Comparison of ENCODE assay signal across 26 cellular contexts in genomic region chr1:22101995-22102394, GRCh38. TPM values are rescaled to one million over a fixed set of nuclear protein-coding genes. Genes with fewer than 3 reads are reported as not detected.
DNase-seq lines count a peak whose midpoint lies in the region; ATAC-seq lines count a peak whose summit lies in the region.
"Had no signal": no experiment of that assay in that cellular context is flagged by ENCODE, and none has a peak within 500 bp of the region (broad histone marks: within the 10 kb centered on the region; RNA-seq: fewer than 3 reads in every experiment).

No MANE protein-coding gene starts in this region.

- H3K9me3 Mint-ChIP-seq in activated CD4-positive, alpha-beta memory T cell treated with anti-CD3 and anti-CD28 coated beads for 36 hours, result no peaks in the 10 kb centered on the region
- no peaks in the 10 kb centered on the region for H3K9me3 Mint-ChIP-seq in activated CD4-positive, alpha-beta memory T cell treated with anti-CD3 and anti-CD28 coated beads, Interleukin-2, amount 10 ng/mL, durations not matched to agents 7 days and 5 days
- no peaks in the 10 kb centered on the region for H3K9me3 Mint-ChIP-seq in memory B cell
- H3K9me3 Mint-ChIP-seq: CD8-positive, alpha-beta memory T cell had no signal

- no peak for DNase-seq in activated CD4-positive, alpha-beta memory T cell treated with anti-CD3 and anti-CD28 coated beads for 36 hours
- DNase-seq in activated CD4-positive, alpha-beta memory T cell treated with anti-CD3 and anti-CD28 coated beads, Interleukin-2, amount 10 ng/mL, durations not matched to agents 7 days and 5 days, result no peak
- DNase-seq in T-helper 17 cell (no peak), memory B cell (ENCODE audit: low spot score in 2 of 2) (no peak), inferior parietal cortex (ENCODE audit: extremely low spot score) (no peak), SIG-M5 treated with dmso at 0.1 percent for 504 hours (lab: John Stamatoyannopoulos, UW; ENCODE audit: unreplicated experiment) (no peak), iPS-NIHi7 (ENCODE audit: extremely low spot score) (no peak)
- DNase-seq: 8988T; Calu3; CD8-positive, alpha-beta memory T cell; DMS153; GM23248; MG63; NCI-H1417; NCI-H1694 treated with DMSO at 0.1 percent for 48 hours; NCI-H2081 treated with DMSO at 0.1 percent for 48 hours; NCI-H2171 treated with DMSO at 0.1 percent for 48 hours; NCI-H524 treated with DMSO at 0.1 percent for 48 hours; NCI-H82; Peyer's patch had no signal

- CTCF ChIA-PET in activated CD4-positive, alpha-beta memory T cell treated with anti-CD3 and anti-CD28 coated beads for 36 hours (lab: Charles Lee), result interaction anchor here (1.7 kb wide), 1 partner anchor 9 kb away, joined by 7 read pairs; no protein-coding TSS in a partner anchor
- CTCF ChIA-PET in activated CD4-positive, alpha-beta memory T cell treated with anti-CD3 and anti-CD28 coated beads, Interleukin-2, amount 10 ng/mL, durations not matched to agents 7 days and 5 days (lab: Charles Lee), result interaction anchor here (1.3 kb wide), 1 partner anchor 30 kb away, joined by 3 read pairs; no protein-coding TSS in a partner anchor

- no peaks in the 10 kb centered on the region for H3K27me3 Mint-ChIP-seq in activated CD4-positive, alpha-beta memory T cell treated with anti-CD3 and anti-CD28 coated beads for 36 hours
- no peaks in the 10 kb centered on the region for H3K27me3 Mint-ChIP-seq in activated CD4-positive, alpha-beta memory T cell treated with anti-CD3 and anti-CD28 coated beads, Interleukin-2, amount 10 ng/mL, durations not matched to agents 7 days and 5 days
- H3K27me3 Mint-ChIP-seq in T-helper 17 cell (no peaks in the 10 kb centered on the region), memory B cell (no peaks in the 10 kb centered on the region)

- POLR2A ChIA-PET in activated CD4-positive, alpha-beta memory T cell treated with anti-CD3 and anti-CD28 coated beads for 36 hours (lab: Charles Lee), result interaction anchor here (2.6 kb wide), 1 partner anchor 48 kb away, joined by 11 read pairs; the partner anchor contains the start of gene CDC42
- POLR2A ChIA-PET in activated CD4-positive, alpha-beta memory T cell treated with anti-CD3 and anti-CD28 coated beads, Interleukin-2, amount 10 ng/mL, durations not matched to agents 7 days and 5 days (lab: Charles Lee), result interaction anchor here (1.1 to 1.9 kb wide), 5 partner anchors 9 to 77 kb away, joined by 3 to 11 read pairs (median 5); partner anchors contain the start of gene CDC42

- H3K4me3 Mint-ChIP-seq in activated CD4-positive, alpha-beta memory T cell treated with anti-CD3 and anti-CD28 coated beads for 36 hours, result no peak overlapping the region
- H3K4me3 Mint-ChIP-seq in activated CD4-positive, alpha-beta memory T cell treated with anti-CD3 and anti-CD28 coated beads, Interleukin-2, amount 10 ng/mL, durations not matched to agents 7 days and 5 days, result no peak overlapping the region
- no peak overlapping the region for H3K4me3 Mint-ChIP-seq in T-helper 17 cell
- no peak overlapping the region for H3K4me3 Mint-ChIP-seq in memory B cell
- H3K4me3 Mint-ChIP-seq: CD8-positive, alpha-beta memory T cell had no signal

- peak overlapping the region; percentile 49 for H3K27ac Mint-ChIP-seq in activated CD4-positive, alpha-beta memory T cell treated with anti-CD3 and anti-CD28 coated beads for 36 hours
- no peak overlapping the region for H3K27ac Mint-ChIP-seq in activated CD4-positive, alpha-beta memory T cell treated with anti-CD3 and anti-CD28 coated beads, Interleukin-2, amount 10 ng/mL, durations not matched to agents 7 days and 5 days
- H3K27ac Mint-ChIP-seq in T-helper 17 cell (peak overlapping the region; percentile 91), memory B cell (peak overlapping the region; percentile 91)

- ATAC-seq in T-helper 17 cell, result no peak
- no peak for ATAC-seq in memory B cell (ENCODE audit: low read depth)
- ATAC-seq: HepG2, K562 had no signal

- intact Hi-C loops in activated CD4-positive, alpha-beta memory T cell treated with anti-CD3 and anti-CD28 coated beads for 36 hours (cut with micrococcal nuclease), result no loop called here

- H3K36me3 Mint-ChIP-seq in activated CD4-positive, alpha-beta memory T cell treated with anti-CD3 and anti-CD28 coated beads for 36 hours, result peaks cover 52% of the 10 kb centered on the region
- peaks cover 78% of the 10 kb centered on the region for H3K36me3 Mint-ChIP-seq in activated CD4-positive, alpha-beta memory T cell treated with anti-CD3 and anti-CD28 coated beads, Interleukin-2, amount 10 ng/mL, durations not matched to agents 7 days and 5 days (ENCODE audit: low read depth)
- H3K36me3 Mint-ChIP-seq in T-helper 17 cell (ENCODE audit: low read depth) (peaks cover 2% of the 10 kb centered on the region), memory B cell (peaks cover 19% of the 10 kb centered on the region)

- H3K4me1 Mint-ChIP-seq in activated CD4-positive, alpha-beta memory T cell treated with anti-CD3 and anti-CD28 coated beads for 36 hours (ENCODE audit: low read depth), result peaks cover 72% of the 10 kb centered on the region
- H3K4me1 Mint-ChIP-seq in activated CD4-positive, alpha-beta memory T cell treated with anti-CD3 and anti-CD28 coated beads, Interleukin-2, amount 10 ng/mL, durations not matched to agents 7 days and 5 days, result peaks cover 76% of the 10 kb centered on the region
- H3K4me1 Mint-ChIP-seq in T-helper 17 cell, result peaks cover 63% of the 10 kb centered on the region
- H3K4me1 Mint-ChIP-seq in memory B cell, result peaks cover 51% of the 10 kb centered on the region

- no peaks in the 10 kb centered on the region for H3K9me3 ChIP-seq in T-helper 17 cell (ENCODE audit: control insufficient read depth, low read length, poor library complexity, severe bottlenecking)
- H3K9me3 ChIP-seq: BLaER1 treated with 17β-estradiol and CSF1 and Interleukin-3, amounts not matched to agents 10 nM and 100 nM; HAP-1; MG63; Peyer's patch had no signal

RNA-seq across cellular contexts. Expression of gene WNT4, which starts 40.9 kb away (rescaled TPM):
- not detected for total RNA-seq in activated CD4-positive, alpha-beta memory T cell treated with anti-CD3 and anti-CD28 coated beads for 36 hours
- not detected for total RNA-seq in activated CD4-positive, alpha-beta memory T cell treated with anti-CD3 and anti-CD28 coated beads, Interleukin-2, amount 10 ng/mL, durations not matched to agents 7 days and 5 days
- not detected for total RNA-seq in T-helper 17 cell
- total RNA-seq: CD8-positive, alpha-beta memory T cell; HepG2; K562; LHCN-M2; OCI-LY7 had no signal

RNA-seq across cellular contexts. Expression of gene CDC42, which starts 49.5 kb away (rescaled TPM):
- 100 to 1,000 TPM; 310 to 314 TPM for total RNA-seq in activated CD4-positive, alpha-beta memory T cell treated with anti-CD3 and anti-CD28 coated beads for 36 hours
- total RNA-seq in activated CD4-positive, alpha-beta memory T cell treated with anti-CD3 and anti-CD28 coated beads, Interleukin-2, amount 10 ng/mL, durations not matched to agents 7 days and 5 days, result 100 to 1,000 TPM; 377 to 388 TPM
- total RNA-seq in T-helper 17 cell, result 100 to 1,000 TPM; 371 to 385 TPM
